In genomic region chr16:69486272-69486671, GRCh38 we compare ENCODE assay signal across 1 cellular context.
TF ChIP-seq lines count a peak whose summit lies in the region.

No MANE protein-coding gene starts in this region.

TF ChIP-seq in HepG2, 621 proteins besides CTCF, POLR2A, EP300 and RAD21 (continued from another document):
- no peak for TF ChIP-seq ZNF318 (CRISPR knock-in tag; IDR thresholded peaks at IDR 0.05)
- no peak for TF ChIP-seq ZNF563 (CRISPR knock-in tag; IDR thresholded peaks at IDR 0.05)
- TF ChIP-seq ZSCAN29 (CRISPR knock-in tag; conservative IDR thresholded peaks at IDR 0.05) = no peak
- TF ChIP-seq ZFP62 (CRISPR knock-in tag; IDR thresholded peaks at IDR 0.05) = no peak
- no peak for TF ChIP-seq XBP1 (CRISPR knock-in tag; IDR thresholded peaks at IDR 0.05)
